In the genomic region with DNA sequence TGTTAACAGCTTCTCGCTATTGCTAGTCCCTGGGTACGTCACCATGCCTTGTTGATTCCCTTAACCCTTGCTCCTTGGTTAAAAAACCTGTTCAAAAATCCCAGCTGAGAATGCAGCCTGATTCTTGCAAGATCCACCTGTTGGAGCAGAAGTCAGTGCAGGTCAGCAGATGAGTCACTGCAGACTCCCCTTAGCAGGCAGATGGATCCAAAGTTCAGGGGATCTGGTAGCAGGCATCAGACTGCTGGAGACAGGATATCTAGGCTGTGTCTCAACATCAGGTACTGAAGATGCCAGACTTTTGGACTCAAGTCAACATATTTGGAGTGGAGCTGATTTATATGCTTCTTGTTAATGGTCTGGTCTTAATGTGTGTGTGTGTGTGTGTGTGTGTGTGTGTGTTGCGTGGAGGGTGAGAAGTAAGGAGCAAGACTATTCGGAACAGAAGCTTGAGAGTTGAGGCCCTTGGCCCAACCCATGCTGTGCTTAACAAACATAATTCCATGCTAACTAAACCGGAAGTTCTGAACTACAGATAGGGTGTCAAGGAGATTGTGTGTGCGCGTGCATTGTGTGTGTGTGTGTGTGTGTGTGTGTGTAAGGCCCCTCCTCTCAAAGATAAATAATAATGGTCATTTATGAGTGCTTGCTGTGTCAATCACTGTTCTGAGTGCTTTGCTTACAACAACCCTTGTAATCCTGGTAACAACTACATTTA, we compare ENCODE assay signal across 1 cellular context.
TF ChIP-seq lines count a peak whose summit lies in the region.

No MANE protein-coding gene starts in this region.

TF ChIP-seq in WTC11, 78 proteins besides CTCF, POLR2A, EP300 and RAD21 (continued from another document):
- TF ChIP-seq, protein P1, sequence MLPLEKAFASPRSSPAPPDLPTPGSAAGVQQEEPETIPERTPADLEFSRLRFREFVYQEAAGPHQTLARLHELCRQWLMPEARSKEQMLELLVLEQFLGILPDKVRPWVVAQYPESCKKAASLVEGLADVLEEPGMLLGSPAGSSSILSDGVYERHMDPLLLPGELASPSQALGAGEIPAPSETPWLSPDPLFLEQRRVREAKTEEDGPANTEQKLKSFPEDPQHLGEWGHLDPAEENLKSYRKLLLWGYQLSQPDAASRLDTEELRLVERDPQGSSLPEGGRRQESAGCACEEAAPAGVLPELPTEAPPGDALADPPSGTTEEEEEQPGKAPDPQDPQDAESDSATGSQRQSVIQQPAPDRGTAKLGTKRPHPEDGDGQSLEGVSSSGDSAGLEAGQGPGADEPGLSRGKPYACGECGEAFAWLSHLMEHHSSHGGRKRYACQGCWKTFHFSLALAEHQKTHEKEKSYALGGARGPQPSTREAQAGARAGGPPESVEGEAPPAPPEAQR (CRISPR knock-in tag; IDR thresholded peaks at IDR 0.05) = no peak
- TF ChIP-seq ZNF396 (CRISPR knock-in tag; IDR thresholded peaks at IDR 0.05; ENCODE audit: borderline replicate concordance) = no peak
- TF ChIP-seq, protein P2, sequence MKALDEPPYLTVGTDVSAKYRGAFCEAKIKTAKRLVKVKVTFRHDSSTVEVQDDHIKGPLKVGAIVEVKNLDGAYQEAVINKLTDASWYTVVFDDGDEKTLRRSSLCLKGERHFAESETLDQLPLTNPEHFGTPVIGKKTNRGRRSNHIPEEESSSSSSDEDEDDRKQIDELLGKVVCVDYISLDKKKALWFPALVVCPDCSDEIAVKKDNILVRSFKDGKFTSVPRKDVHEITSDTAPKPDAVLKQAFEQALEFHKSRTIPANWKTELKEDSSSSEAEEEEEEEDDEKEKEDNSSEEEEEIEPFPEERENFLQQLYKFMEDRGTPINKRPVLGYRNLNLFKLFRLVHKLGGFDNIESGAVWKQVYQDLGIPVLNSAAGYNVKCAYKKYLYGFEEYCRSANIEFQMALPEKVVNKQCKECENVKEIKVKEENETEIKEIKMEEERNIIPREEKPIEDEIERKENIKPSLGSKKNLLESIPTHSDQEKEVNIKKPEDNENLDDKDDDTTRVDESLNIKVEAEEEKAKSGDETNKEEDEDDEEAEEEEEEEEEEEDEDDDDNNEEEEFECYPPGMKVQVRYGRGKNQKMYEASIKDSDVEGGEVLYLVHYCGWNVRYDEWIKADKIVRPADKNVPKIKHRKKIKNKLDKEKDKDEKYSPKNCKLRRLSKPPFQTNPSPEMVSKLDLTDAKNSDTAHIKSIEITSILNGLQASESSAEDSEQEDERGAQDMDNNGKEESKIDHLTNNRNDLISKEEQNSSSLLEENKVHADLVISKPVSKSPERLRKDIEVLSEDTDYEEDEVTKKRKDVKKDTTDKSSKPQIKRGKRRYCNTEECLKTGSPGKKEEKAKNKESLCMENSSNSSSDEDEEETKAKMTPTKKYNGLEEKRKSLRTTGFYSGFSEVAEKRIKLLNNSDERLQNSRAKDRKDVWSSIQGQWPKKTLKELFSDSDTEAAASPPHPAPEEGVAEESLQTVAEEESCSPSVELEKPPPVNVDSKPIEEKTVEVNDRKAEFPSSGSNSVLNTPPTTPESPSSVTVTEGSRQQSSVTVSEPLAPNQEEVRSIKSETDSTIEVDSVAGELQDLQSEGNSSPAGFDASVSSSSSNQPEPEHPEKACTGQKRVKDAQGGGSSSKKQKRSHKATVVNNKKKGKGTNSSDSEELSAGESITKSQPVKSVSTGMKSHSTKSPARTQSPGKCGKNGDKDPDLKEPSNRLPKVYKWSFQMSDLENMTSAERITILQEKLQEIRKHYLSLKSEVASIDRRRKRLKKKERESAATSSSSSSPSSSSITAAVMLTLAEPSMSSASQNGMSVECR (CRISPR knock-in tag; IDR thresholded peaks at IDR 0.05; ENCODE audit: borderline replicate concordance) = no peak
- no peak for TF ChIP-seq KAT7 (CRISPR knock-in tag; IDR thresholded peaks at IDR 0.05; ENCODE audit: borderline replicate concordance)
- no peak for TF ChIP-seq NR2C2 (CRISPR knock-in tag; IDR thresholded peaks at IDR 0.05)
- no peak for TF ChIP-seq MLX (CRISPR knock-in tag; IDR thresholded peaks at IDR 0.05)
- no peak for TF ChIP-seq PRRX2 (CRISPR knock-in tag; IDR thresholded peaks at IDR 0.05)
- TF ChIP-seq MYBL2 (CRISPR knock-in tag; IDR thresholded peaks at IDR 0.05) = no peak
- no peak for TF ChIP-seq PREB (CRISPR knock-in tag; IDR thresholded peaks at IDR 0.05; ENCODE audit: borderline replicate concordance)
- TF ChIP-seq ZNF423 (CRISPR knock-in tag; IDR thresholded peaks at IDR 0.05) = no peak
- TF ChIP-seq, protein P3, sequence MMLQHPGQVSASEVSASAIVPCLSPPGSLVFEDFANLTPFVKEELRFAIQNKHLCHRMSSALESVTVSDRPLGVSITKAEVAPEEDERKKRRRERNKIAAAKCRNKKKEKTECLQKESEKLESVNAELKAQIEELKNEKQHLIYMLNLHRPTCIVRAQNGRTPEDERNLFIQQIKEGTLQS (CRISPR knock-in tag; conservative IDR thresholded peaks at IDR 0.05) = no peak
TF ChIP-seq in WTC11: peak in this region for 0.
